In genomic region chr9:133379153-133380086, GRCh38 we compare ENCODE assay signal across 1 cellular context.
A peak's percentile ranks its signal among the peaks of the same experiment; 100 is the strongest.
TF ChIP-seq lines count a peak whose summit lies in the region.

No MANE protein-coding gene starts in this region.

TF ChIP-seq in HepG2, 621 proteins besides CTCF, POLR2A, EP300 and RAD21 (continues in another document):
- TF ChIP-seq ZFP91 (CRISPR knock-in tag; IDR thresholded peaks at IDR 0.05; ENCODE audit: borderline replicate concordance) = peak; percentile 49; the same call in 1 of the 2 replicates
- peak; percentile 43; the same call in 1 of the 2 replicates for TF ChIP-seq BHLHE40 (IDR thresholded peaks at IDR 0.05; ENCODE audit: low read length)
- no peak for TF ChIP-seq ZNF557 (CRISPR knock-in tag; IDR thresholded peaks at IDR 0.05)
- TF ChIP-seq ZSCAN30 (CRISPR knock-in tag; IDR thresholded peaks at IDR 0.05) = no peak
- no peak for TF ChIP-seq BORCS8-MEF2B (CRISPR knock-in tag; IDR thresholded peaks at IDR 0.05)
- no peak for TF ChIP-seq HHEX (CRISPR knock-in tag; IDR thresholded peaks at IDR 0.05)
- no peak for TF ChIP-seq FUBP1 (CRISPR knock-in tag; IDR thresholded peaks at IDR 0.05; ENCODE audit: borderline replicate concordance)
- no peak for TF ChIP-seq ZKSCAN8 (CRISPR knock-in tag; IDR thresholded peaks at IDR 0.05; ENCODE audit: borderline replicate concordance)
- no peak for TF ChIP-seq ZNF678 (CRISPR knock-in tag; IDR thresholded peaks at IDR 0.05)
- no peak for TF ChIP-seq CREM (IDR thresholded peaks at IDR 0.05)
- TF ChIP-seq CREM (CRISPR knock-in tag; IDR thresholded peaks at IDR 0.05) = no peak
- TF ChIP-seq HNF1B (CRISPR knock-in tag; IDR thresholded peaks at IDR 0.05) = no peak
- 0 out of 2 replicates have a peak, but pooled peaks have one; percentile 7 for TF ChIP-seq POGK (CRISPR knock-in tag; conservative IDR thresholded peaks at IDR 0.05)
- TF ChIP-seq PLRG1 (conservative IDR thresholded peaks at IDR 0.05) = no peak
- TF ChIP-seq FOSL2 (CRISPR knock-in tag; IDR thresholded peaks at IDR 0.05) = peak; percentile 79
- peak; percentile 80 for TF ChIP-seq ZNF768 (CRISPR knock-in tag; IDR thresholded peaks at IDR 0.05)
- TF ChIP-seq ZSCAN21 (CRISPR knock-in tag; IDR thresholded peaks at IDR 0.05; ENCODE audit: borderline replicate concordance) = peak; percentile 19; the same call in 1 of the 2 replicates
- no peak for TF ChIP-seq NFE2L1 (CRISPR knock-in tag; IDR thresholded peaks at IDR 0.05; ENCODE audit: borderline replicate concordance)
- peak; percentile 57; the same call in 1 of the 2 replicates for TF ChIP-seq USF2 (IDR thresholded peaks at IDR 0.05; ENCODE audit: low read depth, low read length)
- no peak for TF ChIP-seq USF2 (CRISPR knock-in tag; IDR thresholded peaks at IDR 0.05; ENCODE audit: borderline replicate concordance)
- TF ChIP-seq MTA1 (CRISPR knock-in tag; IDR thresholded peaks at IDR 0.05; ENCODE audit: borderline replicate concordance) = no peak
- TF ChIP-seq ZBTB4 (CRISPR knock-in tag; IDR thresholded peaks at IDR 0.05; ENCODE audit: borderline replicate concordance) = no peak
- no peak for TF ChIP-seq ZNF432 (CRISPR knock-in tag; IDR thresholded peaks at IDR 0.05; ENCODE audit: borderline replicate concordance)
- TF ChIP-seq ZBTB40 (IDR thresholded peaks at IDR 0.05) = no peak
- TF ChIP-seq ZBTB40 (CRISPR knock-in tag; IDR thresholded peaks at IDR 0.05) = no peak
- TF ChIP-seq ZFP36 (IDR thresholded peaks at IDR 0.05; ENCODE audit: borderline replicate concordance, low read depth, low read length, partially characterized antibody) = no peak
- 0 out of 2 replicates have a peak, but pooled peaks have one; percentile 33 for TF ChIP-seq ZBTB37 (CRISPR knock-in tag; IDR thresholded peaks at IDR 0.05)
